ENCODE assay signal across 8 cellular contexts in the genomic region with DNA sequence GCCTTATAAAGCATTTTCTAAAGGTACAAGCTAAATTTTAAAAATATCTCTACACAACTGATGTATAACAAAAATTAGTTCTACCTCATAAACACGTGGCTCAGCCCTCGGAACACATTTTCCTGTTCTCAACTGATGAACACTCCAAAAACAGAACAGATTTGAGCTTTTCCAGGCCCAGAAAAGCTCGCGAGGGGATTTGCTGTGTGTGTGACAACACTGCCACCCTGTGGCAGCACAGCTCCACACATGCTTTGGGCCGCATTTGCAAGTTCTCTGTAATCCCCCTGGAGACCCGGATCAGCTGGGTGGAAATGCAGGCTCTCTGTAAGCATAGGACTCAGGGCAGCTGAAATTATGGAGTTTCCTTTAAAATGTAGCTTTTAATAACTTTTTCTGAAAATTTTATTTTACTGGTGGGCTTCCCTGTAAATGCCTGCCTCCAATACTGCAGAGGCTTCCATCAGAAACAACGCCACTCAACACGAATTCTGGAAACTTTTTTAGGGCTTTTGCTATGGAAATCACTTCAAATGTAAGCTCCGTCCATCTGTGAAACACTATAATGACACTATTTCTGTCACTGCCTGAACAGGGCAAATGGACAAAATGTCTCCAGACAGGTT.
DNase-seq lines count a peak whose midpoint lies in the region; ATAC-seq, FAIRE-seq and TF ChIP-seq lines count a peak whose summit lies in the region.

No MANE protein-coding gene starts in this region.

- H3K27me3 ChIP-seq in left ventricle myocardium inferior (ENCODE audit: low read depth): no peaks in the 10 kb centered on the region

- TF ChIP-seq CTCF in AG09309 (IDR thresholded peaks at IDR 0.05; ENCODE audit: control insufficient read depth, insufficient read depth, low read depth, low read length, missing control alignments) (peak; percentile 97), LNCaP clone FGC (IDR thresholded peaks at IDR 0.05; ENCODE audit: control insufficient read depth, extremely low read depth, insufficient read depth) (peak; percentile 92), left ventricle myocardium inferior (IDR thresholded peaks at IDR 0.05; ENCODE audit: borderline replicate concordance) (peak; percentile 98), retinal pigment epithelial cell (conservative IDR thresholded peaks at IDR 0.05; ENCODE audit: low read depth, low read length) (peak; percentile 98)

- no peak overlapping the region for H3K27ac ChIP-seq in left ventricle myocardium inferior (replicated peaks)

- H3K4me3 ChIP-seq in AG09309 (ENCODE audit: control insufficient read depth, low read depth, low read length): no peak overlapping the region
- H3K4me3 ChIP-seq in LNCaP clone FGC (ENCODE audit: low read depth, low read length): no peak overlapping the region
- no peak overlapping the region for H3K4me3 ChIP-seq in left ventricle myocardium inferior
- H3K4me3 ChIP-seq in retinal pigment epithelial cell (ENCODE audit: low read length): no peak overlapping the region

- peak; percentile 24 for DNase-seq in AG09309 (ENCODE audit: low read depth)
- DNase-seq in GM18507 (ENCODE audit: extremely low spot score, insufficient read length, low read depth): no peak
- peak; percentile 28 for DNase-seq in LNCaP clone FGC (ENCODE audit: low read depth)
- peak; percentile 27 for DNase-seq in amniotic stem cell (lab: John Stamatoyannopoulos, UW)
- DNase-seq in left ventricle myocardium inferior: peak; percentile 68
- DNase-seq in retinal pigment epithelial cell (ENCODE audit: low read depth): peak; percentile 76

- ATAC-seq in SK-N-SH treated with all-trans-retinoic acid at 6 μM for 48 hours: peak; percentile 87
- no peak for ATAC-seq in HG03378 (IDR thresholded peaks at IDR 0.05; ENCODE audit: unreplicated experiment)

- no peaks in the 10 kb centered on the region for H3K36me3 ChIP-seq in left ventricle myocardium inferior

- H3K4me1 ChIP-seq in left ventricle myocardium inferior: peaks cover 18% of the 10 kb centered on the region

- H3K9me3 ChIP-seq in left ventricle myocardium inferior (replicated peaks): peaks cover 3% of the 10 kb centered on the region

- peak; percentile 12 for FAIRE-seq in GM18507 (lab: Jason Lieb, UNC)

- intact Hi-C loops in left ventricle myocardium inferior (cut with micrococcal nuclease): loop anchor here (5.0 kb wide), 2 partner anchors 206 to 694 kb away; no protein-coding TSS in a partner anchor

TF ChIP-seq in SK-N-SH treated with all-trans-retinoic acid at 6 μM for 48 hours, 23 proteins besides CTCF, POLR2A, EP300 and RAD21:
- TF ChIP-seq OSR1 (CRISPR knock-in tag; IDR thresholded peaks at IDR 0.05): no peak
- TF ChIP-seq RARB (CRISPR knock-in tag; IDR thresholded peaks at IDR 0.05): no peak
- no peak for TF ChIP-seq ARNTL (CRISPR knock-in tag; IDR thresholded peaks at IDR 0.05; ENCODE audit: borderline replicate concordance, low read depth)
- TF ChIP-seq, protein P1, sequence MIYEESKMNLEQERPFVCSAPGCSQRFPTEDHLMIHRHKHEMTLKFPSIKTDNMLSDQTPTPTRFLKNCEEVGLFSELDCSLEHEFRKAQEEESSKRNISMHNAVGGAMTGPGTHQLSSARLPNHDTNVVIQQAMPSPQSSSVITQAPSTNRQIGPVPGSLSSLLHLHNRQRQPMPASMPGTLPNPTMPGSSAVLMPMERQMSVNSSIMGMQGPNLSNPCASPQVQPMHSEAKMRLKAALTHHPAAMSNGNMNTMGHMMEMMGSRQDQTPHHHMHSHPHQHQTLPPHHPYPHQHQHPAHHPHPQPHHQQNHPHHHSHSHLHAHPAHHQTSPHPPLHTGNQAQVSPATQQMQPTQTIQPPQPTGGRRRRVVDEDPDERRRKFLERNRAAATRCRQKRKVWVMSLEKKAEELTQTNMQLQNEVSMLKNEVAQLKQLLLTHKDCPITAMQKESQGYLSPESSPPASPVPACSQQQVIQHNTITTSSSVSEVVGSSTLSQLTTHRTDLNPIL (CRISPR knock-in tag; IDR thresholded peaks at IDR 0.05; ENCODE audit: low read depth): no peak
- no peak for TF ChIP-seq ISL1 (CRISPR knock-in tag; IDR thresholded peaks at IDR 0.05)
- no peak for TF ChIP-seq ZNF565 (CRISPR knock-in tag; conservative IDR thresholded peaks at IDR 0.05; ENCODE audit: low read depth)
- TF ChIP-seq PPARA (CRISPR knock-in tag; IDR thresholded peaks at IDR 0.05; ENCODE audit: borderline replicate concordance): no peak
- no peak for TF ChIP-seq ZFP3 (CRISPR knock-in tag; IDR thresholded peaks at IDR 0.05)
- no peak for TF ChIP-seq ESRRG (CRISPR knock-in tag; IDR thresholded peaks at IDR 0.05)
- no peak for TF ChIP-seq TCF4 (CRISPR knock-in tag; IDR thresholded peaks at IDR 0.05; ENCODE audit: borderline replicate concordance)
- TF ChIP-seq, protein P2, sequence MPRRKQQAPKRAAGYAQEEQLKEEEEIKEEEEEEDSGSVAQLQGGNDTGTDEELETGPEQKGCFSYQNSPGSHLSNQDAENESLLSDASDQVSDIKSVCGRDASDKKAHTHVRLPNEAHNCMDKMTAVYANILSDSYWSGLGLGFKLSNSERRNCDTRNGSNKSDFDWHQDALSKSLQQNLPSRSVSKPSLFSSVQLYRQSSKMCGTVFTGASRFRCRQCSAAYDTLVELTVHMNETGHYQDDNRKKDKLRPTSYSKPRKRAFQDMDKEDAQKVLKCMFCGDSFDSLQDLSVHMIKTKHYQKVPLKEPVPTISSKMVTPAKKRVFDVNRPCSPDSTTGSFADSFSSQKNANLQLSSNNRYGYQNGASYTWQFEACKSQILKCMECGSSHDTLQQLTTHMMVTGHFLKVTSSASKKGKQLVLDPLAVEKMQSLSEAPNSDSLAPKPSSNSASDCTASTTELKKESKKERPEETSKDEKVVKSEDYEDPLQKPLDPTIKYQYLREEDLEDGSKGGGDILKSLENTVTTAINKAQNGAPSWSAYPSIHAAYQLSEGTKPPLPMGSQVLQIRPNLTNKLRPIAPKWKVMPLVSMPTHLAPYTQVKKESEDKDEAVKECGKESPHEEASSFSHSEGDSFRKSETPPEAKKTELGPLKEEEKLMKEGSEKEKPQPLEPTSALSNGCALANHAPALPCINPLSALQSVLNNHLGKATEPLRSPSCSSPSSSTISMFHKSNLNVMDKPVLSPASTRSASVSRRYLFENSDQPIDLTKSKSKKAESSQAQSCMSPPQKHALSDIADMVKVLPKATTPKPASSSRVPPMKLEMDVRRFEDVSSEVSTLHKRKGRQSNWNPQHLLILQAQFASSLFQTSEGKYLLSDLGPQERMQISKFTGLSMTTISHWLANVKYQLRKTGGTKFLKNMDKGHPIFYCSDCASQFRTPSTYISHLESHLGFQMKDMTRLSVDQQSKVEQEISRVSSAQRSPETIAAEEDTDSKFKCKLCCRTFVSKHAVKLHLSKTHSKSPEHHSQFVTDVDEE (CRISPR knock-in tag; IDR thresholded peaks at IDR 0.05): no peak
- TF ChIP-seq, protein P3, sequence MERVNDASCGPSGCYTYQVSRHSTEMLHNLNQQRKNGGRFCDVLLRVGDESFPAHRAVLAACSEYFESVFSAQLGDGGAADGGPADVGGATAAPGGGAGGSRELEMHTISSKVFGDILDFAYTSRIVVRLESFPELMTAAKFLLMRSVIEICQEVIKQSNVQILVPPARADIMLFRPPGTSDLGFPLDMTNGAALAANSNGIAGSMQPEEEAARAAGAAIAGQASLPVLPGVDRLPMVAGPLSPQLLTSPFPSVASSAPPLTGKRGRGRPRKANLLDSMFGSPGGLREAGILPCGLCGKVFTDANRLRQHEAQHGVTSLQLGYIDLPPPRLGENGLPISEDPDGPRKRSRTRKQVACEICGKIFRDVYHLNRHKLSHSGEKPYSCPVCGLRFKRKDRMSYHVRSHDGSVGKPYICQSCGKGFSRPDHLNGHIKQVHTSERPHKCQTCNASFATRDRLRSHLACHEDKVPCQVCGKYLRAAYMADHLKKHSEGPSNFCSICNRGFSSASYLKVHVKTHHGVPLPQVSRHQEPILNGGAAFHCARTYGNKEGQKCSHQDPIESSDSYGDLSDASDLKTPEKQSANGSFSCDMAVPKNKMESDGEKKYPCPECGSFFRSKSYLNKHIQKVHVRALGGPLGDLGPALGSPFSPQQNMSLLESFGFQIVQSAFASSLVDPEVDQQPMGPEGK (CRISPR knock-in tag; IDR thresholded peaks at IDR 0.05; ENCODE audit: borderline replicate concordance): no peak
